21 cellular contexts compared by ENCODE assay signal in genomic region chr14:31998220-31998559, GRCh38.
DNase-seq lines count a peak whose midpoint lies in the region; ATAC-seq, FAIRE-seq and TF ChIP-seq lines count a peak whose summit lies in the region.
"Had no signal": no experiment of that assay in that cellular context is flagged by ENCODE, and none has a peak within 500 bp of the region (broad histone marks: within the 10 kb centered on the region; RNA-seq: fewer than 3 reads in every experiment).

No MANE protein-coding gene starts in this region.

- 47% methylated on average over 3 of the region's 3 CpGs for WGBS in HepG2 (ENCODE audit: low lambda C conversion rate)
- WGBS in right lobe of liver (ENCODE audit: insufficient coverage, low coverage, low lambda C conversion rate, missing lambda C conversion rate): 50% methylated on average over 3 of the region's 3 CpGs
- WGBS in heart left ventricle, 4 donors: 52 to 63% (median 56%) methylated on average over 3 of the region's 3 CpGs

- no peak overlapping the region for H3K4me3 Mint-ChIP-seq in neural crest cell
- H3K4me3 Mint-ChIP-seq: CD14-positive monocyte had no signal

- no peaks in the 10 kb centered on the region for H3K36me3 Mint-ChIP-seq in neural crest cell (ENCODE audit: low read depth)
- H3K36me3 Mint-ChIP-seq: CD14-positive monocyte had no signal

- BruUV-seq in HepG2 (replicated peaks; lab: Mats Ljungman, UMichigan): no TSS peak

- CTCF ChIA-PET in HepG2 (lab: Yijun Ruan, JAX; ENCODE audit: low intra/inter-chr PET ratio, low total read pairs): no interaction called here

- H3K27ac ChIP-seq in HepG2 (ENCODE audit: extremely low read length, insufficient read depth, low read length) (no peak overlapping the region), right lobe of liver (no peak overlapping the region), heart left ventricle (peak overlapping the region in 10 of 12 donors; percentile 1 to 74 (median 44))

- H3K4me1 ChIP-seq in HepG2 (ENCODE audit: insufficient read depth, low read length): peaks cover 13% of the 10 kb centered on the region
- H3K4me1 ChIP-seq in right lobe of liver: no peaks in the 10 kb centered on the region
- H3K4me1 ChIP-seq in heart left ventricle: peaks cover 0 to 34% (median 7%) of the 10 kb centered on the region in 12 donors
- H3K4me1 ChIP-seq: HAP-1 had no signal

- no peaks in the 10 kb centered on the region for H3K9me3 Mint-ChIP-seq in neural crest cell

- H3K9me3 ChIP-seq in HepG2 (ENCODE audit: low read length) (no peaks in the 10 kb centered on the region), right lobe of liver (no peaks in the 10 kb centered on the region), heart left ventricle (no peaks in the 10 kb centered on the region)
- H3K9me3 ChIP-seq: HAP-1 had no signal

- DNase-seq in HepG2 (ENCODE audit: low spot score): no peak
- no peak for DNase-seq in right lobe of liver
- no peak for DNase-seq in heart left ventricle
- DNase-seq in neural crest cell (ENCODE audit: low read depth, low spot score): no peak
- DNase-seq in stimulated activated naive CD4-positive, alpha-beta T cell treated with Interleukin-2 at 50 U/mL for 16 hours (lab: John Stamatoyannopoulos, UW): no peak
- DNase-seq in DMS 273 (lab: John Stamatoyannopoulos, UW; ENCODE audit: unreplicated experiment): no peak
- no peak for DNase-seq in central memory CD4-positive, alpha-beta T cell
- no peak for DNase-seq in NK-92 treated with Interleukin-12 subunit alpha and Interleukin-12 subunit beta, amount 100 ng/mL, for 24 hours (lab: John Stamatoyannopoulos, UW)
- DNase-seq: ACHN, AML-193, GF-D8, KBM-7, NCI-H1048, NCI-H1436 treated with DMSO at 0.1 percent for 48 hours, NCI-H2029 treated with DMSO at 0.1 percent for 48 hours, NCI-H774 had no signal

- in situ Hi-C loops in HepG2 (cut with HindIII; ENCODE audit: extremely low pct_ligation_motif_present, low pct_unique_long_range_greater_than_20kb): no loop called here

- H2AFZ ChIP-seq in HepG2 (ENCODE audit: low read length): no peak overlapping the region

- TF ChIP-seq EP300 in HepG2 (IDR thresholded peaks at IDR 0.05; ENCODE audit: low read depth in 2 of 2, low read length in 2 of 2) (no peak), HepG2 (CRISPR knock-in tag; IDR thresholded peaks at IDR 0.05; ENCODE audit: borderline replicate concordance) (no peak)

- TF ChIP-seq POLR2A in HepG2 (IDR thresholded peaks at IDR 0.05; ENCODE audit: insufficient read depth in 1 of 2, low read depth in 2 of 2, low read length in 2 of 2) (no peak), right lobe of liver (IDR thresholded peaks at IDR 0.05) (no peak), heart left ventricle (IDR thresholded peaks at IDR 0.05) (no peak)

- no peaks in the 10 kb centered on the region for H3K79me2 ChIP-seq in HepG2 (ENCODE audit: insufficient read depth, low read length)

- no peak overlapping the region for H3K9ac ChIP-seq in HepG2 (ENCODE audit: insufficient read depth, low read depth, low read length)

- peak overlapping the region; percentile 4 for H3K27ac Mint-ChIP-seq in neural crest cell (ENCODE audit: unreplicated experiment)
- H3K27ac Mint-ChIP-seq: CD14-positive monocyte had no signal

- TF ChIP-seq CTCF in HepG2 (CRISPR knock-in tag; IDR thresholded peaks at IDR 0.05) (no peak), right lobe of liver (IDR thresholded peaks at IDR 0.05) (no peak), heart left ventricle (IDR thresholded peaks at IDR 0.05) (no peak), neural crest cell (conservative IDR thresholded peaks at IDR 0.05) (no peak)

- no peak overlapping the region for H3K4me2 ChIP-seq in HepG2 (ENCODE audit: low read depth, low read length)

- FAIRE-seq in HepG2 (lab: Jason Lieb, UNC): no peak
- FAIRE-seq: GM12891, GM18507 had no signal

- ATAC-seq in HepG2: 0 out of 3 replicates have a peak, but pooled peaks have one; percentile 12
- no peak for ATAC-seq in right lobe of liver
- ATAC-seq in heart left ventricle: no peak
- ATAC-seq: Panc1 had no signal

- H4K20me1 ChIP-seq in HepG2 (ENCODE audit: insufficient read depth, low read length): no peaks in the 10 kb centered on the region

- peaks cover 26% of the 10 kb centered on the region for H3K4me1 Mint-ChIP-seq in neural crest cell
- H3K4me1 Mint-ChIP-seq: CD14-positive monocyte had no signal

- H3K4me3 ChIP-seq in HepG2 (replicated peaks in 1 of 3; ENCODE audit: insufficient read depth in 1 of 3, low read depth in 2 of 3, low read length in 3 of 3) (no peak overlapping the region), right lobe of liver (no peak overlapping the region), heart left ventricle (no peak overlapping the region)
- H3K4me3 ChIP-seq: HAP-1 had no signal

- H3K27me3 ChIP-seq in HepG2 (ENCODE audit: control insufficient read depth in 1 of 2, insufficient read depth in 2 of 2, low read length in 2 of 2): peaks cover 0 to 4% of the 10 kb centered on the region in 2 experiments; a peak in 1 of 5 replicates
- no peaks in the 10 kb centered on the region for H3K27me3 ChIP-seq in right lobe of liver
- H3K27me3 ChIP-seq in heart left ventricle: no peaks in the 10 kb centered on the region

- H3K36me3 ChIP-seq in HepG2 (replicated peaks in 1 of 2; ENCODE audit: control insufficient read depth in 1 of 2, insufficient read depth in 2 of 2, low read length in 2 of 2) (no peaks in the 10 kb centered on the region), right lobe of liver (no peaks in the 10 kb centered on the region), heart left ventricle (no peaks in the 10 kb centered on the region)
- H3K36me3 ChIP-seq: HAP-1 had no signal

- no peak for TF ChIP-seq RAD21 in HepG2 (CRISPR knock-in tag; IDR thresholded peaks at IDR 0.05)

- H3K27me3 Mint-ChIP-seq in neural crest cell (ENCODE audit: low read depth): no peaks in the 10 kb centered on the region

- intact Hi-C loops in HepG2 (cut with micrococcal nuclease; ENCODE audit: unreplicated experiment) (no loop called here), right lobe of liver (cut with DNase I) (no loop called here), heart left ventricle (cut with DNase I) (loop anchor here in 1 of 10 donors (5.0 to 10.0 kb wide), 2 partner anchors 77 to 229 kb away; partner anchors contain the start of gene ARHGAP5)

- POLR2A ChIA-PET in HepG2 (lab: Yijun Ruan, JAX): no interaction called here

TF ChIP-seq in HepG2, 621 proteins besides CTCF, POLR2A, EP300 and RAD21:
- TF ChIP-seq ZNF850 (CRISPR knock-in tag; conservative IDR thresholded peaks at IDR 0.05) (no peak), ZNF788 (CRISPR knock-in tag; IDR thresholded peaks at IDR 0.05; ENCODE audit: borderline replicate concordance) (no peak), HES4 (CRISPR knock-in tag; IDR thresholded peaks at IDR 0.05; ENCODE audit: borderline replicate concordance) (no peak), IKZF1 (IDR thresholded peaks at IDR 0.05) (no peak), ZGPAT (CRISPR knock-in tag; IDR thresholded peaks at IDR 0.05) (no peak), XBP1 (CRISPR knock-in tag; IDR thresholded peaks at IDR 0.05) (no peak), SOX6 (IDR thresholded peaks at IDR 0.05) (0 out of 2 replicates have a peak, but pooled peaks have one; percentile 42), SOX6 (CRISPR knock-in tag; IDR thresholded peaks at IDR 0.05) (no peak), ZNF207 (IDR thresholded peaks at IDR 0.05; ENCODE audit: borderline replicate concordance) (0 out of 2 replicates have a peak, but pooled peaks have one; percentile 47), HMGXB3 (CRISPR knock-in tag; IDR thresholded peaks at IDR 0.05; ENCODE audit: borderline replicate concordance) (no peak), TP53 (CRISPR knock-in tag; conservative IDR thresholded peaks at IDR 0.05) (no peak), SCMH1 (CRISPR knock-in tag; IDR thresholded peaks at IDR 0.05; ENCODE audit: borderline replicate concordance) (no peak)

Comparison
In these comparisons a context has a peak if more than half of its experiments do, and no peak if none do; other contexts are left out.
1. H3K27ac ChIP-seq: peak in heart left ventricle (10 of 12); none in HepG2 (single experiment) and right lobe of liver (0 of 3).